ENCODE assay signal across 11 cellular contexts in the genomic region with DNA sequence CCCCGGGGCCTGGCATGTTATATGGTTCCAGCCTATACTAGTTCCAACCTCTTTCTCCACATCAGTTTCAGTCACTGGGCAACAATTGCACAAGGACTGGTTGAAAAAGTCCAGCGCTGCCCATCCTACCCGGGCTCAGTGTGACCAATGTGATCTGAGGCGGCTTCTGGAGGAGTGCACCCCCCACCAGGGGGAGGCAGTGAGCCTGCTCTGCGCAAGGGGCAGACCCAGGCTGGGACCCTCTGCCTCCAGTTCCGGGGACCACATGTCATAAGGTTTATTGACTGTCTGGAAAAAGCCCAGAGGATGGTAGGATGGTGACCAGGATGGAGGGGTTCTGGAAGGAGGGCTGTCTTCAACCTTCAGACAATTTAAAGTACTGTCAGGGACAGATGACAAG. TPM values are rescaled to one million over a fixed set of nuclear protein-coding genes. Genes with fewer than 3 reads are reported as not detected.
DNase-seq lines count a peak whose midpoint lies in the region; ATAC-seq and TF ChIP-seq lines count a peak whose summit lies in the region.
"Had no signal": no experiment of that assay in that cellular context is flagged by ENCODE, and none has a peak within 500 bp of the region (broad histone marks: within the 10 kb centered on the region; RNA-seq: fewer than 3 reads in every experiment).

No MANE protein-coding gene starts in this region.

- in situ Hi-C loops in mammary epithelial cell (cut with MboI; ENCODE audit: low sequenced_read_pairs in 2 of 2), result no loop called here

- CTCF ChIA-PET in activated CD4-positive, alpha-beta T cell treated with anti-CD3 and anti-CD28 coated beads for 36 hours (lab: Charles Lee), result interaction anchor here (1.4 kb wide), 1 partner anchor 12 kb away, joined by 6 read pairs; no protein-coding TSS in a partner anchor
- CTCF ChIA-PET in mammary epithelial cell (lab: Charles Lee; ENCODE audit: low non-redundant PET), result no interaction called here

- dilution Hi-C loops in mammary epithelial cell (cut with HindIII; ENCODE audit: low sequenced_read_pairs), result no loop called here

- no TSS peak for BruUV-seq in mammary epithelial cell (replicated peaks; lab: Mats Ljungman, UMichigan)

- peaks cover 12% of the 10 kb centered on the region for H3K4me1 Mint-ChIP-seq in activated CD4-positive, alpha-beta T cell treated with anti-CD3 and anti-CD28 coated beads for 36 hours
- no peaks in the 10 kb centered on the region for H3K4me1 Mint-ChIP-seq in progenitor cell of endocrine pancreas (ENCODE audit: low read depth)

- no peak overlapping the region for H3K27ac Mint-ChIP-seq in activated CD4-positive, alpha-beta T cell treated with anti-CD3 and anti-CD28 coated beads for 36 hours
- no peak overlapping the region for H3K27ac Mint-ChIP-seq in progenitor cell of endocrine pancreas

- intact Hi-C loops in activated CD4-positive, alpha-beta T cell treated with anti-CD3 and anti-CD28 coated beads for 36 hours (cut with DNase I, micrococcal nuclease), result no loop called here
- intact Hi-C loops in mammary epithelial cell (cut with micrococcal nuclease), result no loop called here

- TF ChIP-seq CTCF in KMS-11 (conservative IDR thresholded peaks at IDR 0.05; ENCODE audit: low read depth, low read length) (peak; percentile 31), mammary epithelial cell (conservative IDR thresholded peaks at IDR 0.05 in 1 of 2, IDR thresholded peaks at IDR 0.05 in 1 of 2; ENCODE audit: extremely low read depth in 1 of 2, insufficient read depth in 1 of 2, low read depth in 1 of 2, low read length in 2 of 2) (peak; percentile 9 to 38), progenitor cell of endocrine pancreas (IDR thresholded peaks at IDR 0.05; ENCODE audit: unreplicated experiment) (peak; percentile 25)

- H3K27ac ChIP-seq in KMS-11 (no peak overlapping the region), mammary epithelial cell (ENCODE audit: insufficient read depth, low read depth, low read length) (no peak overlapping the region)
- H3K27ac ChIP-seq: gastrocnemius medialis had no signal

- ATAC-seq in activated CD4-positive, alpha-beta T cell treated with anti-CD3 and anti-CD28 coated beads for 36 hours, result no peak
- ATAC-seq in HG02642 (IDR thresholded peaks at IDR 0.05; ENCODE audit: poor library complexity, unreplicated experiment), result no peak
- ATAC-seq in HG03354 (IDR thresholded peaks at IDR 0.05; ENCODE audit: poor library complexity, severe bottlenecking, unreplicated experiment), result no peak
- ATAC-seq: gastrocnemius medialis had no signal

- no peak overlapping the region for H3K9ac ChIP-seq in KMS-11
- H3K9ac ChIP-seq in mammary epithelial cell (ENCODE audit: insufficient read depth, low read length), result no peak overlapping the region

- H3K79me2 ChIP-seq in KMS-11 (ENCODE audit: insufficient read depth, low read depth) (no peaks in the 10 kb centered on the region), mammary epithelial cell (ENCODE audit: insufficient read depth, low read length) (no peaks in the 10 kb centered on the region)

- no peak overlapping the region for H3K4me2 ChIP-seq in KMS-11
- no peak overlapping the region for H3K4me2 ChIP-seq in mammary epithelial cell (ENCODE audit: insufficient read depth, low read depth, low read length)

- H4K20me1 ChIP-seq in KMS-11 (ENCODE audit: insufficient read depth) (no peaks in the 10 kb centered on the region), mammary epithelial cell (ENCODE audit: insufficient read depth, low read length) (no peaks in the 10 kb centered on the region)

- H3K9me3 ChIP-seq in mammary epithelial cell (replicated peaks; ENCODE audit: insufficient read depth, low read length), result no peaks in the 10 kb centered on the region
- H3K9me3 ChIP-seq: gastrocnemius medialis had no signal

- H3K36me3 Mint-ChIP-seq in activated CD4-positive, alpha-beta T cell treated with anti-CD3 and anti-CD28 coated beads for 36 hours (ENCODE audit: low read depth), result no peaks in the 10 kb centered on the region
- H3K36me3 Mint-ChIP-seq in progenitor cell of endocrine pancreas (ENCODE audit: insufficient read depth), result no peaks in the 10 kb centered on the region
- H3K36me3 Mint-ChIP-seq: naive B cell had no signal

- no peaks in the 10 kb centered on the region for H3K9me3 Mint-ChIP-seq in activated CD4-positive, alpha-beta T cell treated with anti-CD3 and anti-CD28 coated beads for 36 hours (ENCODE audit: low read depth)
- H3K9me3 Mint-ChIP-seq in progenitor cell of endocrine pancreas (ENCODE audit: low read depth), result no peaks in the 10 kb centered on the region
- H3K9me3 Mint-ChIP-seq: naive B cell had no signal

- DNase-seq in activated CD4-positive, alpha-beta T cell treated with anti-CD3 and anti-CD28 coated beads for 36 hours, result peak; percentile 40
- no peak for DNase-seq in activated CD4-positive, alpha-beta T cell treated with anti-CD3 and anti-CD28 coated beads for 1 hour
- no peak for DNase-seq in mammary epithelial cell
- DNase-seq in progenitor cell of endocrine pancreas (ENCODE audit: low spot score, unreplicated experiment), result no peak
- no peak for DNase-seq in H4 (ENCODE audit: low spot score)
- DNase-seq: activated gamma-delta T cell, gastrocnemius medialis, naive B cell had no signal

- H3K27me3 Mint-ChIP-seq in activated CD4-positive, alpha-beta T cell treated with anti-CD3 and anti-CD28 coated beads for 36 hours, result peaks cover 16% of the 10 kb centered on the region
- H3K27me3 Mint-ChIP-seq in progenitor cell of endocrine pancreas, result peaks cover 24% of the 10 kb centered on the region

- H3K36me3 ChIP-seq in KMS-11 (ENCODE audit: insufficient read depth) (no peaks in the 10 kb centered on the region), mammary epithelial cell (ENCODE audit: insufficient read depth, low read length) (no peaks in the 10 kb centered on the region)
- H3K36me3 ChIP-seq: gastrocnemius medialis had no signal

- H3K4me3 Mint-ChIP-seq in activated CD4-positive, alpha-beta T cell treated with anti-CD3 and anti-CD28 coated beads for 36 hours, result no peak overlapping the region
- no peak overlapping the region for H3K4me3 Mint-ChIP-seq in progenitor cell of endocrine pancreas (ENCODE audit: low read depth)

- POLR2A ChIA-PET in activated CD4-positive, alpha-beta T cell treated with anti-CD3 and anti-CD28 coated beads for 36 hours (lab: Charles Lee), result no interaction called here

- H3K4me1 ChIP-seq in KMS-11 (ENCODE audit: low read depth, poor library complexity, severe bottlenecking) (peaks cover 4% of the 10 kb centered on the region), mammary epithelial cell (ENCODE audit: insufficient read depth, low read length) (peaks cover 2% of the 10 kb centered on the region)

- H2AFZ ChIP-seq in KMS-11 (ENCODE audit: low read depth) (no peak overlapping the region), mammary epithelial cell (ENCODE audit: low read depth, low read length) (no peak overlapping the region)

- 81% methylated on average over 6 of the region's 6 CpGs for WGBS in mammary epithelial cell (ENCODE audit: low coverage, missing lambda C conversion rate)

- H3K4me3 ChIP-seq in KMS-11 (IDR thresholded peaks at IDR 0.05; ENCODE audit: insufficient read depth, low read depth, low read length) (no peak overlapping the region), mammary epithelial cell (replicated peaks in 1 of 3; ENCODE audit: insufficient read depth in 1 of 3, low read depth in 2 of 3, low read length in 3 of 3) (no peak overlapping the region)
- H3K4me3 ChIP-seq: gastrocnemius medialis had no signal

- H3K27me3 ChIP-seq in KMS-11 (ENCODE audit: insufficient read depth, low read depth) (no peaks in the 10 kb centered on the region), mammary epithelial cell (ENCODE audit: insufficient read depth, low read length) (no peaks in the 10 kb centered on the region)
- H3K27me3 ChIP-seq: gastrocnemius medialis had no signal

RNA-seq across cellular contexts. Expression of a gene that starts 25.6 kb away (rescaled TPM):
- total RNA-seq in activated CD4-positive, alpha-beta T cell treated with anti-CD3 and anti-CD28 coated beads for 36 hours, result not detected
- total RNA-seq in mammary epithelial cell (under 1 TPM; 0.17 to 0.61 TPM), progenitor cell of endocrine pancreas (0.47 TPM in 1 of 2 replicates, not detected in the other)
- 0.03 TPM for polyA plus RNA-seq in mammary epithelial cell
- polyA minus RNA-seq in mammary epithelial cell, result not detected
- not detected in 2 replicates for total RNA-seq in H4 (2014; rRNA removed; shearing (Covaris generic))
- total RNA-seq: gastrocnemius medialis had no signal
